In the genomic region with DNA sequence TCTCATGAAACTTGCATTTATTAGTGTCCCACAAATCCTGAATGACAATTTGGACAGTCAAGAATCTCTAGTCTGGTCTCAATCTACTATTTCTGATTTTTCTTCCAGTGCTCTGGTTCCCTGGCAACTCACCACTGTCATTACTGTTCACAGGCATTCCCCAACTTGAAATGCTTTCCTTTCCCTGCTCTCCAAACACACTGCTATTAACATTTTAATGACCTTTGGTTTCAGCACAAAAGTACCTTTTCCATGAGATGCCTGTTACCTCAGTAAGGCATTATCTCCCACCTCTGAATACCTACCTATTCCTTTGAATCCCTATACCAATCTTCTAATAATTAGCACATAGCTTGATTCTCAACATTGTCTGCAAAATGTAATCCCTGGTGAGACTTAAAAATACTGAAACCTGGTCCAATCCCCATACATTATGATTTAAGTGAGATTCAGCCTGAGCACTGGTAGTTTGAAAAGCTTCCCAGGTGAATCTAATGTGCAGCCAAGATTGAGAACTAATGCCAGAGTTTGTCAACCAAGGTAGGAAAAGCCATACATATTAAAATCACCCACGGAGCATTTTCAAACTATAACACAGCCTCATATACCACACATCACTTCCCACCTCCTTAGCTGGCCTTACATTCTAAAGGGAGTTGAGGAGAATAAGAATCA, we compare ENCODE assay signal across 21 cellular contexts. TPM values are rescaled to one million over a fixed set of nuclear protein-coding genes. Genes with fewer than 3 reads are reported as not detected.
DNase-seq lines count a peak whose midpoint lies in the region; ATAC-seq, FAIRE-seq and TF ChIP-seq lines count a peak whose summit lies in the region.
"Had no signal": no experiment of that assay in that cellular context is flagged by ENCODE, and none has a peak within 500 bp of the region (broad histone marks: within the 10 kb centered on the region; RNA-seq: fewer than 3 reads in every experiment).

No MANE protein-coding gene starts in this region.

- H3K4me1 ChIP-seq in GM23338 (ENCODE audit: insufficient read depth), result peaks cover 13% of the 10 kb centered on the region
- peaks cover 15% of the 10 kb centered on the region; the same call in 1 of the 2 replicates for H3K4me1 ChIP-seq in iPS-20b (ENCODE audit: insufficient read depth, low read length)
- H3K4me1 ChIP-seq in kidney (ENCODE audit: control insufficient read depth in 1 of 2, insufficient read depth in 1 of 2, low read depth in 1 of 2, low read length in 2 of 2), result no peaks in the 10 kb centered on the region
- H3K4me1 ChIP-seq: A549; BLaER1 treated with 17β-estradiol and CSF1 and Interleukin-3, amounts not matched to agents 10 nM and 100 nM had no signal

- H3K9me3 Mint-ChIP-seq in GM23338, result no peaks in the 10 kb centered on the region
- H3K9me3 Mint-ChIP-seq in chondrocyte (ENCODE audit: low read depth), result peaks cover 7% of the 10 kb centered on the region
- no peaks in the 10 kb centered on the region for H3K9me3 Mint-ChIP-seq in nephron
- H3K9me3 Mint-ChIP-seq: CD8-positive, alpha-beta memory T cell had no signal

- H3K36me3 Mint-ChIP-seq in GM23338 (ENCODE audit: low read depth), result no peaks in the 10 kb centered on the region
- H3K36me3 Mint-ChIP-seq in chondrocyte (ENCODE audit: low read depth), result peaks cover 16% of the 10 kb centered on the region
- H3K36me3 Mint-ChIP-seq in nephron (ENCODE audit: low read depth), result peaks cover 60% of the 10 kb centered on the region

- no peaks in the 10 kb centered on the region for H3K9me3 ChIP-seq in iPS-20b (ENCODE audit: insufficient read depth, low read depth, low read length)
- no peaks in the 10 kb centered on the region for H3K9me3 ChIP-seq in kidney (ENCODE audit: control insufficient read depth in 1 of 2, low read length in 2 of 2)
- H3K9me3 ChIP-seq: A549; BLaER1 treated with 17β-estradiol and CSF1 and Interleukin-3, amounts not matched to agents 10 nM and 100 nM had no signal

- H3K9ac ChIP-seq in iPS-20b (ENCODE audit: low read depth, low read length) (peak overlapping the region; percentile 44; the same call in 1 of the 2 replicates), kidney (ENCODE audit: low read length in 2 of 2) (no peak overlapping the region)
- H3K9ac ChIP-seq: BLaER1 treated with 17β-estradiol and CSF1 and Interleukin-3, amounts not matched to agents 10 nM and 100 nM had no signal

- H3K4me2 ChIP-seq in GM23338, result peak overlapping the region; percentile 23
- H3K4me2 ChIP-seq: A549; BLaER1 treated with 17β-estradiol and CSF1 and Interleukin-3, amounts not matched to agents 10 nM and 100 nM had no signal

- no peaks in the 10 kb centered on the region for H3K79me2 ChIP-seq in GM23338 (replicated peaks; ENCODE audit: insufficient read depth)

- no peaks in the 10 kb centered on the region for H3K9me2 ChIP-seq in GM23338 (ENCODE audit: insufficient read depth)

- H3K4me3 Mint-ChIP-seq in GM23338, result peak overlapping the region; percentile 20; the same call in 2 of the 3 replicates
- H3K4me3 Mint-ChIP-seq in chondrocyte (ENCODE audit: unreplicated experiment), result no peak overlapping the region
- H3K4me3 Mint-ChIP-seq in nephron, result no peak overlapping the region
- H3K4me3 Mint-ChIP-seq: CD8-positive, alpha-beta memory T cell had no signal

- intact Hi-C loops in kidney (cut with DNase I), result no loop called here

- TF ChIP-seq CTCF in GM23338 (conservative IDR thresholded peaks at IDR 0.05; ENCODE audit: low read depth in 2 of 2) (no peak), chondrocyte (IDR thresholded peaks at IDR 0.05) (no peak), nephron (IDR thresholded peaks at IDR 0.05; ENCODE audit: unreplicated experiment in 3 of 3) (no peak), kidney (IDR thresholded peaks at IDR 0.05; ENCODE audit: borderline replicate concordance, extremely low read depth, insufficient read depth) (no peak)

- H3K27me3 Mint-ChIP-seq in GM23338 (ENCODE audit: insufficient read depth, low read depth, poor library complexity) (no peaks in the 10 kb centered on the region), chondrocyte (ENCODE audit: low read depth) (no peaks in the 10 kb centered on the region), nephron (ENCODE audit: low read depth) (no peaks in the 10 kb centered on the region)
- H3K27me3 Mint-ChIP-seq: CD8-positive, alpha-beta memory T cell had no signal

- peak overlapping the region; percentile 67 for H3K27ac ChIP-seq in GM23338 (ENCODE audit: low read depth)
- H3K27ac ChIP-seq in iPS-20b (ENCODE audit: low read length), result peak overlapping the region; percentile 3
- no peak overlapping the region for H3K27ac ChIP-seq in kidney (ENCODE audit: low read depth in 2 of 2, low read length in 2 of 2)
- H3K27ac ChIP-seq: A549; BLaER1 treated with 17β-estradiol and CSF1 and Interleukin-3, amounts not matched to agents 10 nM and 100 nM had no signal

- no peak for FAIRE-seq in kidney (lab: Jason Lieb, UNC)
- no peak for FAIRE-seq in frontal cortex (lab: Jason Lieb, UNC)
- FAIRE-seq: A549, GM12878 had no signal

- peak overlapping the region; percentile 90 for H3K27ac Mint-ChIP-seq in GM23338
- peak overlapping the region; percentile 24 for H3K27ac Mint-ChIP-seq in chondrocyte (ENCODE audit: unreplicated experiment)
- H3K27ac Mint-ChIP-seq in nephron, result peak overlapping the region in 2 of 3 experiments; percentile 38 to 59

- H2AFZ ChIP-seq in GM23338, result no peak overlapping the region

- H3F3A ChIP-seq in GM23338 (replicated peaks; ENCODE audit: low read depth), result no peaks in the 10 kb centered on the region

- DNase-seq in GM23338 (ENCODE audit: low spot score) (peak; percentile 67), chondrocyte (ENCODE audit: low spot score) (no peak), T-helper 1 cell (no peak), kidney (no peak), frontal cortex (ENCODE audit: low spot score in 2 of 2) (no peak), NCI-H526 treated with DMSO at 0.1 percent for 48 hours (lab: John Stamatoyannopoulos, UW) (no peak)
- DNase-seq: CD8-positive, alpha-beta memory T cell; DMS53; EL; KG1; MV-4-11; NCI-H1694 treated with DMSO at 0.1 percent for 48 hours; NCI-H774; SHP77 treated with DMSO at 0.1 percent for 48 hours had no signal

- no peaks in the 10 kb centered on the region for H3K36me3 ChIP-seq in GM23338 (ENCODE audit: insufficient read depth)
- no peaks in the 10 kb centered on the region for H3K36me3 ChIP-seq in iPS-20b (ENCODE audit: insufficient read depth, low read depth, low read length)
- no peaks in the 10 kb centered on the region for H3K36me3 ChIP-seq in kidney (ENCODE audit: control insufficient read depth in 1 of 2, insufficient read depth in 2 of 2, low read length in 2 of 2)

- no peaks in the 10 kb centered on the region for H4K20me1 ChIP-seq in GM23338 (replicated peaks; ENCODE audit: insufficient read depth)
- H4K20me1 ChIP-seq: BLaER1 treated with 17β-estradiol and CSF1 and Interleukin-3, amounts not matched to agents 10 nM and 100 nM had no signal

- H3K4me3 ChIP-seq in GM23338, result no peak overlapping the region
- H3K4me3 ChIP-seq in iPS-20b (ENCODE audit: low read length), result peak overlapping the region; percentile 14; the same call in 1 of the 2 replicates
- H3K4me3 ChIP-seq in kidney (ENCODE audit: low read length in 2 of 2), result no peak overlapping the region
- H3K4me3 ChIP-seq: A549; BLaER1 treated with 17β-estradiol and CSF1 and Interleukin-3, amounts not matched to agents 10 nM and 100 nM; GM12878 had no signal

- H3K4me1 Mint-ChIP-seq in GM23338 (peaks cover 25% of the 10 kb centered on the region), chondrocyte (ENCODE audit: low read depth) (peaks cover 61% of the 10 kb centered on the region), nephron (no peaks in the 10 kb centered on the region)
- H3K4me1 Mint-ChIP-seq: CD8-positive, alpha-beta memory T cell had no signal

- H3K27me3 ChIP-seq in GM23338 (ENCODE audit: insufficient read depth) (no peaks in the 10 kb centered on the region), iPS-20b (ENCODE audit: insufficient read depth, low read length) (no peaks in the 10 kb centered on the region)
- H3K27me3 ChIP-seq: BLaER1 treated with 17β-estradiol and CSF1 and Interleukin-3, amounts not matched to agents 10 nM and 100 nM had no signal

- ATAC-seq in GM23338, result peak; percentile 99
- ATAC-seq: A549, GM12878 had no signal

TF ChIP-seq in GM23338, 12 proteins besides CTCF, POLR2A, EP300 and RAD21:
- no peak for TF ChIP-seq STAT1 (IDR thresholded peaks at IDR 0.05; ENCODE audit: unreplicated experiment)
- TF ChIP-seq NANOG (IDR thresholded peaks at IDR 0.05; ENCODE audit: borderline replicate concordance), result peak; percentile 6; the same call in 1 of the 2 replicates

RNA-seq across cellular contexts. Expression of gene ANGPTL3, which starts 11.7 kb away (rescaled TPM):
- not detected in 2 replicates for total RNA-seq in GM23338 (2014; rRNA removed; shearing (Covaris generic))
- polyA plus RNA-seq in GM23338 (2016; fragmentation: Nextera tagmentation; extraction: Ambion mirVana), result 0.10 and 0.16 TPM in 2 replicates
- 0.10 TPM in 1 of 3 replicates, not detected in the others for total RNA-seq in chondrocyte
- total RNA-seq in kidney, result 0.41 TPM
- 19.2 TPM for polyA plus RNA-seq in kidney (ENCODE audit: insufficient read depth, low read depth, low replicate concordance)
- total RNA-seq in frontal cortex, result not detected
- total RNA-seq: CD8-positive, alpha-beta memory T cell; NCI-H460; RPMI7951 had no signal
- polyA plus RNA-seq: A549; CD8-positive, alpha-beta memory T cell had no signal

Comparison
In these comparisons a context has a peak if more than half of its experiments do, and no peak if none do; other contexts are left out.
1. H3K27ac ChIP-seq: peak in GM23338 (single experiment) and iPS-20b (single experiment); none in kidney (0 of 2).
2. H3K27ac Mint-ChIP-seq: peak in every context shown above with its lines; median percentile 90 in GM23338; 48 in nephron; 24 in chondrocyte.